8 cellular contexts compared by ENCODE assay signal in the genomic region with DNA sequence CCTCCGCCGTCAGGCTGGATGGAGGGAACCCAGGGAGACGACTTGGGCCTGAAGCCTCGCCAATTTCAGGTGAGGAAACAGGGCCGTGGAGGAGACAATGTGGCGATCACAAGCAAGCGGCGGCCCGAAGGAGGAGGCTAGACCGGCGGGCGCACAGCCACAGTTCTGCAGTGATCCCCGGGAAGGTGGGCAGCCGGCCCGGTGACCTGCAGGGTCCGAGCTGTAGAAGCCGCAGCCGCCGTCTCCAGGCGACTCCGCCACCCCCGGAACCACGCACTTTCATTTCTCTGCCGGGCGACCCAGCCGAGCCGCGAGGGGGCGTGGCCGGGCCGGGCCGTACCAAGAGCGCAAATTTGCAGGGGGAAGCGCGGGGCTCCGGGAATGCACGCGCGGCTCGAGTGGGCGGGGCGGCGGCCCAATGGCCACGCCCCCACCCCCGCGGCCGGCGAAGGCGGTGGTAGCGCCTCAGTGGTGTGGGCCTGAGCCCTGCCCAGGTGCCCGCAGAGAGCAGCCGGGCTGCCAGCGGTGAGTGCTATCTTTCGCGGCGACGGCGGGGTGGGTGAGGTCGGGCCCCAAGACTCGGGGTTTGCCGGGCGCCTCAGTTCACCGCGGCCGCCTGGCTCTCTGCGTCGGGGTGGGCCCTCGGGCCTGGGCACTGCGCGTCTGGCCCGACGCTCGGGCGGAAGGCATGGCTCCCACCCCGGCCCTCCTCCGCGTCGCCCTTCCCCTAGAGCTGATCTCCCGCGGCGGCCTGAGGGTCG. TPM values are rescaled to one million over a fixed set of nuclear protein-coding genes. Genes with fewer than 3 reads are reported as not detected.
DNase-seq lines count a peak whose midpoint lies in the region; ATAC-seq and TF ChIP-seq lines count a peak whose summit lies in the region.

A gene (plus strand): TSS at position 501 of the 761 bp plus-strand sequence. CDS start 38,847 bp downstream, outside the sequence.

- CTCF ChIA-PET in PC-3 (lab: Charles Lee): interaction anchor here (0.6 to 1.1 kb wide), 2 partner anchors 60 to 79 kb away, joined by 3 read pairs; no protein-coding TSS in a partner anchor

- peak within 1 kb of the TSS; percentile 89 for H3K9ac ChIP-seq in PC-3 (ENCODE audit: low read length)
- peak within 1 kb of the TSS; percentile 78 for H3K9ac ChIP-seq in muscle layer of colon (ENCODE audit: low read length)

- peak within 1 kb of the TSS; percentile 76 for H3K4me3 ChIP-seq in Jurkat, Clone E6-1 (ENCODE audit: low read length)
- H3K4me3 ChIP-seq in PC-3 (ENCODE audit: low read length) (peak within 1 kb of the TSS; percentile 92), muscle layer of colon (ENCODE audit: low read depth in 1 of 2, low read length in 2 of 2) (peak within 1 kb of the TSS; percentile 69 to 84)

- H3K9me2 ChIP-seq in PC-3 (replicated peaks; ENCODE audit: low read length): no peaks in the 10 kb centered on the region

- peak; percentile 98 for TF ChIP-seq POLR2A in erythroblast (IDR thresholded peaks at IDR 0.05; ENCODE audit: low read length)

- H3K4me1 Mint-ChIP-seq in activated T-cell treated with anti-CD3 and anti-CD28 coated beads, Interleukin-2, amount 50 U/mL, for 24 hours (ENCODE audit: low read depth): peaks cover 37% of the 10 kb centered on the region

- H3F3A ChIP-seq in PC-3 (ENCODE audit: low read length, unreplicated experiment): no peaks in the 10 kb centered on the region

- no peaks in the 10 kb centered on the region for H3K27me3 Mint-ChIP-seq in activated T-cell treated with anti-CD3 and anti-CD28 coated beads, Interleukin-2, amount 50 U/mL, for 24 hours

- H3K27ac Mint-ChIP-seq in activated T-cell treated with anti-CD3 and anti-CD28 coated beads, Interleukin-2, amount 50 U/mL, for 24 hours: peak within 1 kb of the TSS; percentile 90

- H3K27ac ChIP-seq in PC-3 (ENCODE audit: low read length) (no peak within 1 kb of the TSS), muscle layer of colon (ENCODE audit: low read depth, low read length) (peak within 1 kb of the TSS; percentile 83)

- DNase-seq in DMS153 treated with DMSO at 0.1 percent for 48 hours (lab: John Stamatoyannopoulos, UW; ENCODE audit: unreplicated experiment) (peak; percentile 76), PC-3 (peak; percentile 94), erythroblast (lab: John Stamatoyannopoulos, UW) (peak; percentile 97 to 99)
- peak; percentile 86 for DNase-seq in Jurkat, Clone E6-1 (ENCODE audit: low read depth, low spot score)
- DNase-seq in activated T-cell treated with anti-CD3 and anti-CD28 coated beads, Interleukin-2, amount 50 U/mL, for 24 hours: peak; percentile 99
- DNase-seq in stimulated activated CD8-positive, alpha-beta memory T cell treated with anti-CD3 and anti-CD28 coated beads, Interleukin-7, amount 100 ng/mL, for 1 hour (ENCODE audit: low read depth in 2 of 2): peak; percentile 95 to 98

- H3K79me2 ChIP-seq in PC-3 (ENCODE audit: low read length): peaks cover 53% of the 10 kb centered on the region

- H3K4me1 ChIP-seq in PC-3 (ENCODE audit: insufficient read depth, low read length) (peaks cover 14% of the 10 kb centered on the region), muscle layer of colon (ENCODE audit: insufficient read depth, low read length) (peaks cover 26% of the 10 kb centered on the region)

- H3K4me2 ChIP-seq in PC-3 (ENCODE audit: low read length): peak within 1 kb of the TSS; percentile 99

- POLR2A ChIA-PET in PC-3 (lab: Charles Lee; ENCODE audit: unreplicated experiment): interaction anchor here (0.6 to 0.7 kb wide), 3 partner anchors 18 to 175 kb away, joined by 3 to 7 read pairs (median 3); no protein-coding TSS in a partner anchor

- H3K36me3 ChIP-seq in PC-3 (ENCODE audit: low read depth, low read length) (no peaks in the 10 kb centered on the region), muscle layer of colon (ENCODE audit: insufficient read depth, low read length) (no peaks in the 10 kb centered on the region)

- intact Hi-C loops in PC-3 (cut with micrococcal nuclease): loop anchor here (10.0 kb wide), 1 partner anchor 80 kb away; a partner anchor contains a TSS

- H3K4me3 Mint-ChIP-seq in activated T-cell treated with anti-CD3 and anti-CD28 coated beads, Interleukin-2, amount 50 U/mL, for 24 hours: peak within 1 kb of the TSS; percentile 84

- H3K9me3 Mint-ChIP-seq in activated T-cell treated with anti-CD3 and anti-CD28 coated beads, Interleukin-2, amount 50 U/mL, for 24 hours: no peaks in the 10 kb centered on the region

- no peak for TF ChIP-seq CTCF in PC-3 (conservative IDR thresholded peaks at IDR 0.05; ENCODE audit: low read depth, low read length)

- no peaks in the 10 kb centered on the region for H3K9me3 ChIP-seq in PC-3 (ENCODE audit: low read length)
- no peaks in the 10 kb centered on the region for H3K9me3 ChIP-seq in muscle layer of colon (ENCODE audit: low read length)

- H3K36me3 Mint-ChIP-seq in activated T-cell treated with anti-CD3 and anti-CD28 coated beads, Interleukin-2, amount 50 U/mL, for 24 hours (ENCODE audit: low read depth): peaks cover 6% of the 10 kb centered on the region

- no TSS peak for BruUV-seq in PC-3 (replicated peaks; lab: Mats Ljungman, UMichigan)

- peaks cover 11% of the 10 kb centered on the region for H4K20me1 ChIP-seq in PC-3 (ENCODE audit: low read length)

- ATAC-seq in GM21619 (IDR thresholded peaks at IDR 0.05; ENCODE audit: unreplicated experiment): peak; percentile 88
- ATAC-seq in PC-3: peak; percentile 94

- H3K27me3 ChIP-seq in PC-3 (ENCODE audit: low read length) (no peaks in the 10 kb centered on the region), muscle layer of colon (ENCODE audit: control insufficient read depth in 1 of 2, insufficient read depth in 2 of 2, low read length in 2 of 2) (no peaks in the 10 kb centered on the region)

- peak within 1 kb of the TSS; percentile 87 for H2AFZ ChIP-seq in PC-3 (ENCODE audit: low read length)

RNA-seq across cellular contexts. Expression of the gene that starts here (rescaled TPM):
- 32.8 TPM for polyA plus RNA-seq in Jurkat, Clone E6-1 (2012; ENCODE audit: insufficient read depth, insufficient read length)
- total RNA-seq in PC-3 (2014; rRNA removed): 112 and 119 TPM in 2 replicates
